In genomic region chr13:82688400-82688999, GRCh38 we compare ENCODE assay signal across 9 cellular contexts.
DNase-seq lines count a peak whose midpoint lies in the region; ATAC-seq and TF ChIP-seq lines count a peak whose summit lies in the region.
"Had no signal": no experiment of that assay in that cellular context is flagged by ENCODE, and none has a peak within 500 bp of the region (broad histone marks: within the 10 kb centered on the region; RNA-seq: fewer than 3 reads in every experiment).

No MANE protein-coding gene starts in this region.

- H4K20me1 ChIP-seq in GM23338 (replicated peaks; ENCODE audit: insufficient read depth) = no peaks in the 10 kb centered on the region

- H3K79me2 ChIP-seq in GM23338 (replicated peaks; ENCODE audit: insufficient read depth) = no peaks in the 10 kb centered on the region

- no peak for TF ChIP-seq CTCF in left lung (IDR thresholded peaks at IDR 0.05)
- no peak for TF ChIP-seq CTCF in mesothelial cell of epicardium (IDR thresholded peaks at IDR 0.05; ENCODE audit: unreplicated experiment)
- no peak for TF ChIP-seq CTCF in GM23338 (conservative IDR thresholded peaks at IDR 0.05; ENCODE audit: low read depth in 2 of 2)

- no peaks in the 10 kb centered on the region for H3K9me2 ChIP-seq in GM23338 (ENCODE audit: insufficient read depth)

- no peak overlapping the region for H2AFZ ChIP-seq in GM23338

- POLR2A ChIA-PET in T-cell (lab: Charles Lee) = interaction anchor here in 1 of 2 donors (0.6 to 0.7 kb wide), 2 partner anchors 119 to 587 kb away, joined by 3 read pairs; no protein-coding TSS in a partner anchor

- H3K36me3 ChIP-seq in left lung (no peaks in the 10 kb centered on the region), GM23338 (ENCODE audit: insufficient read depth) (no peaks in the 10 kb centered on the region)

- H3K4me3 Mint-ChIP-seq in T-cell (peak overlapping the region; percentile 72 to 79 (median 74)), mesothelial cell of epicardium (no peak overlapping the region), GM23338 (no peak overlapping the region)

- no peak overlapping the region for H3K27ac ChIP-seq in left lung
- no peak overlapping the region for H3K27ac ChIP-seq in GM23338 (ENCODE audit: low read depth)
- H3K27ac ChIP-seq: 22Rv1 had no signal

- ATAC-seq in HG02885 (IDR thresholded peaks at IDR 0.05; ENCODE audit: poor library complexity, unreplicated experiment) = peak; percentile 72
- peak in 1 of 4 experiments; percentile 53 for ATAC-seq in T-cell (replicated peaks in 1 of 4)
- peak; percentile 49 for ATAC-seq in left lung
- ATAC-seq in GM23338 = no peak

- no peaks in the 10 kb centered on the region for H3K4me1 ChIP-seq in left lung
- no peaks in the 10 kb centered on the region for H3K4me1 ChIP-seq in GM23338 (ENCODE audit: insufficient read depth)

- DNase-seq in DMS53 (lab: John Stamatoyannopoulos, UW) = peak; percentile 9
- no peak for DNase-seq in DMS53 treated with DMSO at 0.1 percent for 48 hours (lab: John Stamatoyannopoulos, UW; ENCODE audit: unreplicated experiment)
- DNase-seq in T-cell = no peak
- DNase-seq in left lung = no peak
- no peak for DNase-seq in islet precursor cell
- no peak for DNase-seq in mesothelial cell of epicardium (ENCODE audit: low spot score in 2 of 2, unreplicated experiment in 2 of 2)
- DNase-seq in GM23338 (ENCODE audit: low spot score) = no peak

- H3K27ac Mint-ChIP-seq in T-cell (peak overlapping the region; percentile 77 to 84), mesothelial cell of epicardium (no peak overlapping the region), GM23338 (no peak overlapping the region)

- no peaks in the 10 kb centered on the region for H3F3A ChIP-seq in GM23338 (replicated peaks; ENCODE audit: low read depth)

- H3K4me1 Mint-ChIP-seq in T-cell (peaks cover 30 to 40% (median 31%) of the 10 kb centered on the region in 3 donors), mesothelial cell of epicardium (no peaks in the 10 kb centered on the region), GM23338 (no peaks in the 10 kb centered on the region)

- H3K36me3 Mint-ChIP-seq in T-cell (no peaks in the 10 kb centered on the region), mesothelial cell of epicardium (no peaks in the 10 kb centered on the region), GM23338 (ENCODE audit: low read depth) (peaks cover 1% of the 10 kb centered on the region; the same call in 2 of the 3 replicates)

- H3K4me3 ChIP-seq in left lung = peak overlapping the region; percentile 16 to 23
- no peak overlapping the region for H3K4me3 ChIP-seq in GM23338

- H3K27me3 ChIP-seq in left lung (no peaks in the 10 kb centered on the region), GM23338 (ENCODE audit: insufficient read depth) (no peaks in the 10 kb centered on the region)

- intact Hi-C loops in left lung (cut with DNase I) = no loop called here

- H3K9me3 Mint-ChIP-seq in T-cell = peaks cover 0 to 3% (median 0%) of the 10 kb centered on the region in 3 donors
- H3K9me3 Mint-ChIP-seq in mesothelial cell of epicardium = peaks cover 11% of the 10 kb centered on the region
- 0 out of 3 replicates have a peak, but pooled peaks cover under 1% of the 10 kb centered on the region for H3K9me3 Mint-ChIP-seq in GM23338

- no peak overlapping the region for H3K4me2 ChIP-seq in GM23338

- H3K9me3 ChIP-seq in left lung = no peaks in the 10 kb centered on the region

- no peaks in the 10 kb centered on the region for H3K27me3 Mint-ChIP-seq in T-cell
- H3K27me3 Mint-ChIP-seq in mesothelial cell of epicardium (ENCODE audit: low read depth) = no peaks in the 10 kb centered on the region
- no peaks in the 10 kb centered on the region for H3K27me3 Mint-ChIP-seq in GM23338 (ENCODE audit: insufficient read depth, low read depth, poor library complexity)

- CTCF ChIA-PET in T-cell (lab: Charles Lee) = no interaction called here

TF ChIP-seq in GM23338, 12 proteins besides CTCF, POLR2A, EP300 and RAD21:
- TF ChIP-seq CREB1 (CRISPR knock-in tag; IDR thresholded peaks at IDR 0.05; ENCODE audit: low read depth) (no peak), STAT1 (IDR thresholded peaks at IDR 0.05; ENCODE audit: unreplicated experiment) (no peak), ZNF331 (CRISPR knock-in tag; IDR thresholded peaks at IDR 0.05; ENCODE audit: low read depth) (no peak), ETS1 (IDR thresholded peaks at IDR 0.05) (no peak), ZNF114 (CRISPR knock-in tag; IDR thresholded peaks at IDR 0.05) (no peak), ZNF462 (CRISPR knock-in tag; IDR thresholded peaks at IDR 0.05) (no peak)

Comparison
In these comparisons a context has a peak if more than half of its experiments do, and no peak if none do; other contexts are left out.
1. H3K27ac Mint-ChIP-seq: peak in T-cell (2 of 2); none in mesothelial cell of epicardium (single experiment) and GM23338 (single experiment).
2. H3K4me3 Mint-ChIP-seq: peak in T-cell (3 of 3); none in mesothelial cell of epicardium (single experiment) and GM23338 (single experiment).